Comparison of ENCODE assay signal across 8 cellular contexts in genomic region chr16:11852092-11852809, GRCh38. TPM values are rescaled to one million over a fixed set of nuclear protein-coding genes. Genes with fewer than 3 reads are reported as not detected.
DNase-seq lines count a peak whose midpoint lies in the region; ATAC-seq, FAIRE-seq and TF ChIP-seq lines count a peak whose summit lies in the region.

No MANE protein-coding gene starts in this region.

- peak overlapping the region; percentile 77; the same call in 1 of the 2 replicates for H2AFZ ChIP-seq in GM12878 (ENCODE audit: control insufficient read depth, low read depth, low read length)

- H3K9me3 ChIP-seq in GM12878 (replicated peaks; ENCODE audit: control insufficient read depth, insufficient read depth, low read length) (no peaks in the 10 kb centered on the region), lower lobe of right lung (no peaks in the 10 kb centered on the region)

- RAD21 ChIA-PET in GM12878 (lab: Charles Lee; ENCODE audit: unreplicated experiment): interaction anchor here (0.6 to 1.5 kb wide), 2 partner anchors 97 to 98 kb away, joined by 3 to 4 read pairs; no protein-coding TSS in a partner anchor

- H3K4me2 ChIP-seq in GM12878 (ENCODE audit: control insufficient read depth, insufficient read depth): peak overlapping the region; percentile 85

- H3K79me2 ChIP-seq in GM12878 (ENCODE audit: control insufficient read depth, insufficient read depth, low read length): peaks cover 80% of the 10 kb centered on the region

- TF ChIP-seq CTCF in BJ (IDR thresholded peaks at IDR 0.05; ENCODE audit: insufficient read depth, low read depth, low read length): no peak
- TF ChIP-seq CTCF in GM12878 (IDR thresholded peaks at IDR 0.05 in 2 of 3, conservative IDR thresholded peaks at IDR 0.05 in 1 of 3; ENCODE audit: control insufficient read depth in 2 of 3, extremely low read depth in 1 of 3, insufficient read depth in 1 of 3, low read depth in 3 of 3, low read length in 3 of 3): no peak
- TF ChIP-seq CTCF in lower lobe of right lung (IDR thresholded peaks at IDR 0.05): no peak

- intact Hi-C loops in GM12878 (cut with micrococcal nuclease; ENCODE audit: unreplicated experiment): no loop called here
- intact Hi-C loops in lower lobe of right lung (cut with DNase I): no loop called here

- SMC1A ChIA-PET in GM12878 (lab: Charles Lee; ENCODE audit: uncharacterized antibody, unreplicated experiment): interaction anchor here (0.8 to 1.2 kb wide), 2 partner anchors 12 to 110 kb away, joined by 3 to 4 read pairs; partner anchors contain the start of gene TXNDC11

- no TSS peak for BruUV-seq in GM12878 (replicated peaks; lab: Mats Ljungman, UMichigan)

- H3K4me1 ChIP-seq in GM12878 (ENCODE audit: control insufficient read depth, insufficient read depth, low read length): no peaks in the 10 kb centered on the region; the same call in 1 of the 2 replicates
- H3K4me1 ChIP-seq in lower lobe of right lung: peaks cover 34% of the 10 kb centered on the region
- peaks cover 4% of the 10 kb centered on the region for H3K4me1 ChIP-seq in urinary bladder (ENCODE audit: insufficient read depth)

- in situ Hi-C loops in GM12878 (cut with MboI): no loop called here

- H3K27me3 ChIP-seq in BJ (ENCODE audit: control insufficient read depth, insufficient read depth, low read length) (no peaks in the 10 kb centered on the region), GM12878 (replicated peaks in 1 of 2; ENCODE audit: control insufficient read depth in 2 of 2, insufficient read depth in 2 of 2, low read length in 1 of 2) (no peaks in the 10 kb centered on the region), lower lobe of right lung (ENCODE audit: low read depth) (no peaks in the 10 kb centered on the region)

- ATAC-seq in GM12878 (no peak), lower lobe of right lung (peak; percentile 2 to 9), HG02938 (IDR thresholded peaks at IDR 0.05; ENCODE audit: unreplicated experiment) (no peak), HG02571 (IDR thresholded peaks at IDR 0.05; ENCODE audit: unreplicated experiment) (no peak)

- no peak for FAIRE-seq in GM12878 (lab: Jason Lieb, UNC)

- H3K27ac ChIP-seq in GM12878 (ENCODE audit: control insufficient read depth, insufficient read depth) (peak overlapping the region; percentile 66), lower lobe of right lung (peak overlapping the region; percentile 93), urinary bladder (ENCODE audit: low read depth) (no peak overlapping the region)

- no peak for TF ChIP-seq RAD21 in GM12878 (IDR thresholded peaks at IDR 0.05; ENCODE audit: insufficient read depth, low read depth, low read length)

- 22% methylated on average over 33 of the region's 33 CpGs for WGBS in GM12878 (ENCODE audit: insufficient coverage, insufficient replicate concordance, low lambda C conversion rate, missing lambda C conversion rate)
- 45% methylated on average over 33 of the region's 33 CpGs for WGBS in urinary bladder

- H3K36me3 ChIP-seq in BJ (ENCODE audit: control insufficient read depth, insufficient read depth, low read length) (peaks cover 5% of the 10 kb centered on the region), GM12878 (ENCODE audit: control insufficient read depth in 2 of 2, insufficient read depth in 2 of 2, low read length in 1 of 2) (peaks cover 3 to 28% of the 10 kb centered on the region in 2 experiments; a peak in 3 of 4 replicates), lower lobe of right lung (peaks cover 23% of the 10 kb centered on the region), urinary bladder (ENCODE audit: insufficient read depth) (no peaks in the 10 kb centered on the region)

- CTCF ChIA-PET in BJ (lab: Yijun Ruan, JAX) (no interaction called here), GM12878 (lab: Yijun Ruan, JAX) (interaction anchor here (1.0 to 1.6 kb wide), 2 partner anchors 55 to 216 kb away, joined by 4 read pairs; partner anchors contain the start of gene ZC3H7A)

- H3K9ac ChIP-seq in GM12878 (ENCODE audit: control insufficient read depth, insufficient read depth, low read length): peak overlapping the region; percentile 89

- no peaks in the 10 kb centered on the region for H4K20me1 ChIP-seq in GM12878 (ENCODE audit: control insufficient read depth, insufficient read depth)

- H3K4me3 ChIP-seq in BJ (ENCODE audit: low read depth, low read length): peak overlapping the region; percentile 89
- H3K4me3 ChIP-seq in GM12878: peak overlapping the region; percentile 99
- peak overlapping the region; percentile 100 for H3K4me3 ChIP-seq in lower lobe of right lung
- peak overlapping the region; percentile 82 for H3K4me3 ChIP-seq in urinary bladder (ENCODE audit: low read depth, low read length)

- no peak for TF ChIP-seq EP300 in GM12878 (IDR thresholded peaks at IDR 0.05; ENCODE audit: borderline replicate concordance in 1 of 2, control insufficient read depth in 1 of 2, low read depth in 2 of 2, low read length in 2 of 2)

- DNase-seq in BJ (ENCODE audit: low read depth) (no peak), HuH-7 (ENCODE audit: low spot score) (peak; percentile 13), GM12878 (ENCODE audit: low read depth, low spot score) (no peak), lower lobe of right lung (no peak), DMS114 treated with DMSO at 0.1 percent for 48 hours (lab: John Stamatoyannopoulos, UW; ENCODE audit: unreplicated experiment) (no peak)

- no peak for TF ChIP-seq POLR2A in GM12878 (IDR thresholded peaks at IDR 0.05; ENCODE audit: low read depth, low read length)

- POLR2A ChIA-PET in BJ (lab: Charles Lee): interaction anchor here (0.7 kb wide), 1 partner anchor 54 kb away, joined by 3 read pairs; no protein-coding TSS in a partner anchor
- POLR2A ChIA-PET in GM12878 (lab: Charles Lee): interaction anchor here (1.3 to 1.5 kb wide), 3 partner anchors 54 to 271 kb away, joined by 3 to 5 read pairs (median 3); no protein-coding TSS in a partner anchor

TF ChIP-seq in GM12878, 131 proteins besides CTCF, POLR2A, EP300 and RAD21 (continues in another document):
- TF ChIP-seq, protein P1, sequence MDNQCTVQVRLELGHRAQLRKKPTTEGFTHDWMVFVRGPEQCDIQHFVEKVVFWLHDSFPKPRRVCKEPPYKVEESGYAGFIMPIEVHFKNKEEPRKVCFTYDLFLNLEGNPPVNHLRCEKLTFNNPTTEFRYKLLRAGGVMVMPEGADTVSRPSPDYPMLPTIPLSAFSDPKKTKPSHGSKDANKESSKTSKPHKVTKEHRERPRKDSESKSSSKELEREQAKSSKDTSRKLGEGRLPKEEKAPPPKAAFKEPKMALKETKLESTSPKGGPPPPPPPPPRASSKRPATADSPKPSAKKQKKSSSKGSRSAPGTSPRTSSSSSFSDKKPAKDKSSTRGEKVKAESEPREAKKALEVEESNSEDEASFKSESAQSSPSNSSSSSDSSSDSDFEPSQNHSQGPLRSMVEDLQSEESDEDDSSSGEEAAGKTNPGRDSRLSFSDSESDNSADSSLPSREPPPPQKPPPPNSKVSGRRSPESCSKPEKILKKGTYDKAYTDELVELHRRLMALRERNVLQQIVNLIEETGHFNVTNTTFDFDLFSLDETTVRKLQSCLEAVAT (IDR thresholded peaks at IDR 0.05): peak; percentile 94

RNA-seq across cellular contexts. Expression of gene RSL1D1, which starts 0.9 kb away (rescaled TPM):
- polyA plus RNA-seq in BJ (2011; rRNA removed): 36.4 and 82.8 TPM in 2 replicates
- 21.4 and 21.6 TPM in 2 replicates for polyA minus RNA-seq in BJ (2011; rRNA and poly(A)+ RNA removed)
- total RNA-seq in GM12878 (2013; cell fraction: nucleolus; rRNA removed): 81.4 and 82.1 TPM in 2 replicates
- 106 and 169 TPM in 2 replicates for total RNA-seq in GM12878 (2014; rRNA removed)
- total RNA-seq in GM12878 (2014; rRNA removed; fragmentation: Illumina TruSeq; extraction: Trizol): 298 and 321 TPM in 2 replicates
- total RNA-seq in GM12878 (2021): 191 and 195 TPM in 2 replicates
- polyA plus RNA-seq in GM12878 (2011; ENCODE audit: low read depth): 76.3 TPM
- 182 and 374 TPM in 2 replicates for polyA plus RNA-seq in GM12878 (2011; rRNA removed)
- 55.2 and 56.9 TPM in 2 replicates for polyA plus RNA-seq in GM12878 (2011; cell fraction: cytosol; rRNA removed)
- 19.0 and 29.6 TPM in 2 replicates for polyA plus RNA-seq in GM12878 (2011; cell fraction: nucleus; rRNA removed)
- polyA plus RNA-seq in GM12878 (2012): 210 and 234 TPM in 2 replicates
- 535 and 601 TPM in 2 replicates for polyA plus RNA-seq in GM12878 (2014; fragmentation: Illumina TruSeq; extraction: Trizol)
- 100 to 1,000 TPM; 288 to 367 TPM for polyA plus RNA-seq in GM12878 (2014; fragmentation: Nextera tagmentation; extraction: Ambion mirVana)
- polyA plus RNA-seq in GM12878 (2014; rRNA removed): 139 and 173 TPM in 2 replicates
- polyA plus RNA-seq in GM12878 (2016; fragmentation: Nextera tagmentation; extraction: Ambion mirVana): 100 to 1,000 TPM; 366 to 393 TPM
- polyA minus RNA-seq in GM12878 (2011; rRNA and poly(A)+ RNA removed): 67.2 and 96.8 TPM in 2 replicates
- polyA minus RNA-seq in GM12878 (2011; cell fraction: cytosol; rRNA and poly(A)+ RNA removed): 66.8 and 81.0 TPM in 2 replicates
- 9.4 and 18.1 TPM in 2 replicates for polyA minus RNA-seq in GM12878 (2011; cell fraction: nucleus; rRNA and poly(A)+ RNA removed)
- 133 TPM for total RNA-seq in lower lobe of right lung
- 157 TPM for total RNA-seq in urinary bladder
- polyA plus RNA-seq in urinary bladder: 112 TPM

RNA-seq across cellular contexts. Expression of gene ZC3H7A, which starts 55.2 kb away (rescaled TPM):
- 30.4 and 54.9 TPM in 2 replicates for polyA plus RNA-seq in BJ (2011; rRNA removed)
- 25.5 and 31.2 TPM in 2 replicates for polyA minus RNA-seq in BJ (2011; rRNA and poly(A)+ RNA removed)
- total RNA-seq in GM12878 (2013; cell fraction: nucleolus; rRNA removed): 438 and 443 TPM in 2 replicates
- 53.8 and 61.9 TPM in 2 replicates for total RNA-seq in GM12878 (2014; rRNA removed)
- total RNA-seq in GM12878 (2014; rRNA removed; fragmentation: Illumina TruSeq; extraction: Trizol): 63.2 and 68.6 TPM in 2 replicates
- total RNA-seq in GM12878 (2021): 67.0 and 67.9 TPM in 2 replicates
- 58.3 TPM for polyA plus RNA-seq in GM12878 (2011; ENCODE audit: low read depth)
- 188 and 243 TPM in 2 replicates for polyA plus RNA-seq in GM12878 (2011; rRNA removed)
- polyA plus RNA-seq in GM12878 (2011; cell fraction: cytosol; rRNA removed): 117 and 155 TPM in 2 replicates
- polyA plus RNA-seq in GM12878 (2011; cell fraction: nucleus; rRNA removed): 352 and 369 TPM in 2 replicates
- 57.6 and 76.8 TPM in 2 replicates for polyA plus RNA-seq in GM12878 (2012)
- polyA plus RNA-seq in GM12878 (2014; fragmentation: Illumina TruSeq; extraction: Trizol): 94.8 and 123 TPM in 2 replicates
- 10 to 100 TPM; 46.3 to 77.8 TPM for polyA plus RNA-seq in GM12878 (2014; fragmentation: Nextera tagmentation; extraction: Ambion mirVana)
- polyA plus RNA-seq in GM12878 (2014; rRNA removed): 54.6 and 56.6 TPM in 2 replicates
- polyA plus RNA-seq in GM12878 (2016; fragmentation: Nextera tagmentation; extraction: Ambion mirVana): 10 to 100 TPM; 69.4 to 70.0 TPM
- 106 and 129 TPM in 2 replicates for polyA minus RNA-seq in GM12878 (2011; rRNA and poly(A)+ RNA removed)
- 34.3 and 36.0 TPM in 2 replicates for polyA minus RNA-seq in GM12878 (2011; cell fraction: cytosol; rRNA and poly(A)+ RNA removed)
- 89.0 and 106 TPM in 2 replicates for polyA minus RNA-seq in GM12878 (2011; cell fraction: nucleus; rRNA and poly(A)+ RNA removed)
- total RNA-seq in lower lobe of right lung: 66.3 TPM
- 78.8 TPM for total RNA-seq in urinary bladder
- 32.2 TPM for polyA plus RNA-seq in urinary bladder

Comparison
In these comparisons a context has a peak if more than half of its experiments do, and no peak if none do; other contexts are left out.
1. ATAC-seq: peak in lower lobe of right lung (2 of 2); none in GM12878 (single experiment), HG02938 (single experiment) and HG02571 (single experiment).
2. Peak in every context shown above with its lines, with median percentiles within 50 percentile points of each other: H3K4me3 ChIP-seq.